9 cellular contexts compared by ENCODE assay signal in genomic region chr17:50182346-50182615, GRCh38. TPM values are rescaled to one million over a fixed set of nuclear protein-coding genes. Genes with fewer than 3 reads are reported as not detected.
A peak's percentile ranks its signal among the peaks of the same experiment; 100 is the strongest.
DNase-seq lines count a peak whose midpoint lies in the region; FAIRE-seq and TF ChIP-seq lines count a peak whose summit lies in the region.
"Not testable (repeated sequence)": the region's sequence is repeated elsewhere in the genome, so short reads cannot be mapped to it uniquely, and the experiment has no call there.
"Had no signal": no experiment of that assay in that cellular context is flagged by ENCODE, and none has a peak within 500 bp of the region (broad histone marks: within the 10 kb centered on the region; RNA-seq: fewer than 3 reads in every experiment).

No MANE protein-coding gene starts in this region.

- not testable (repeated sequence) for H3K56ac ChIP-seq in H1 (replicated peaks; ENCODE audit: insufficient read length, low read depth, low read length)

- H3K14ac ChIP-seq in H1 (ENCODE audit: insufficient read length); neuronal stem cell (ENCODE audit: low read length): not testable (repeated sequence)

- peaks cover 48% of the 10 kb centered on the region for H3F3A ChIP-seq in smooth muscle cell (ENCODE audit: low read depth)

- 0 out of 2 replicates have a peak overlapping the region, but pooled peaks have one; percentile 18 for H2BK15ac ChIP-seq in H1 (ENCODE audit: low read length)
- H2BK15ac ChIP-seq in neuronal stem cell (ENCODE audit: low read length): peak overlapping the region; percentile 50

- TF ChIP-seq RAD21 in H1 (IDR thresholded peaks at IDR 0.05 in 1 of 2, conservative IDR thresholded peaks at IDR 0.05 in 1 of 2; ENCODE audit: low read depth in 2 of 2, low read length in 2 of 2): not testable (repeated sequence)

- H3K23me2 ChIP-seq in H1 (ENCODE audit: low read depth, low read length): not testable (repeated sequence)

- H2AK5ac ChIP-seq in H1 (ENCODE audit: low read depth, low read length): not testable (repeated sequence)
- H2AK5ac ChIP-seq in neuronal stem cell (ENCODE audit: low read depth, low read length): peak overlapping the region; percentile 96

- peaks cover 81% of the 10 kb centered on the region for H3K27me3 Mint-ChIP-seq in HFFc6 (ENCODE audit: insufficient read depth)
- H3K27me3 Mint-ChIP-seq in astrocyte (ENCODE audit: low read depth, unreplicated experiment): not testable (repeated sequence)

- H2BK12ac ChIP-seq in H1 (ENCODE audit: low read depth, low read length): 0 out of 2 replicates have a peak overlapping the region, but pooled peaks have one; percentile 75
- not testable (repeated sequence) for H2BK12ac ChIP-seq in neuronal stem cell (ENCODE audit: low read length)

- not testable (repeated sequence) for H2BK120ac ChIP-seq in H1 (replicated peaks; ENCODE audit: low read depth, low read length); neuronal stem cell (ENCODE audit: low read depth, low read length)

- not testable (repeated sequence) for TF ChIP-seq EP300 in H1 (IDR thresholded peaks at IDR 0.05; ENCODE audit: borderline replicate concordance in 1 of 2, low read depth in 2 of 2, low read length in 2 of 2)

- H3K36me3 Mint-ChIP-seq in HFFc6 (ENCODE audit: low read depth) (peaks cover 58% of the 10 kb centered on the region), astrocyte (ENCODE audit: low read depth, unreplicated experiment) (peaks cover 30% of the 10 kb centered on the region)

- CTCF ChIA-PET in AG04450 (lab: Charles Lee): interaction anchor here (1.0 to 1.1 kb wide), 2 partner anchors 18 to 109 kb away, joined by 3 to 5 read pairs; no protein-coding TSS in a partner anchor
- CTCF ChIA-PET in H1 (lab: Charles Lee; ENCODE audit: partially characterized antibody): interaction anchor here (1.0 to 3.4 kb wide), 7 partner anchors 9 to 115 kb away, joined by 3 to 22 read pairs (median 5); no protein-coding TSS in a partner anchor

- TF ChIP-seq CTCF in AG04450 (IDR thresholded peaks at IDR 0.05; ENCODE audit: low read depth, low read length); HFFc6 (IDR thresholded peaks at IDR 0.05); astrocyte (IDR thresholded peaks at IDR 0.05; ENCODE audit: insufficient read depth, low read depth, low read length); H1 (IDR thresholded peaks at IDR 0.05; ENCODE audit: control extremely low read depth in 1 of 3, insufficient read depth in 1 of 3, low read depth in 1 of 3, low read length in 3 of 3); left ventricle myocardium inferior (IDR thresholded peaks at IDR 0.05; ENCODE audit: borderline replicate concordance); smooth muscle cell (IDR thresholded peaks at IDR 0.05; ENCODE audit: borderline replicate concordance, insufficient read depth, poor library complexity, severe bottlenecking); uterus (IDR thresholded peaks at IDR 0.05): not testable (repeated sequence)

- peak overlapping the region; percentile 53 for H3K9ac ChIP-seq in astrocyte (ENCODE audit: low read length)
- not testable (repeated sequence) for H3K9ac ChIP-seq in H1 (replicated peaks in 1 of 4; ENCODE audit: extremely low read depth in 1 of 4, low read depth in 3 of 4, low read length in 3 of 4); neuronal stem cell (ENCODE audit: low read depth, low read length, poor library complexity); smooth muscle cell (ENCODE audit: low read depth)

- not testable (repeated sequence) for H3K27me3 ChIP-seq in AG04450 (ENCODE audit: control insufficient read depth, insufficient read depth, low read length); astrocyte (ENCODE audit: insufficient read depth, low read length); H1 (replicated peaks in 1 of 4; ENCODE audit: control insufficient read depth in 3 of 4, extremely low read depth in 1 of 4, insufficient read depth in 3 of 4, low read length in 3 of 4); left ventricle myocardium inferior (ENCODE audit: low read depth); smooth muscle cell (ENCODE audit: low read depth); uterus
- peaks cover 0 to 11% (median 0%) of the 10 kb centered on the region in 3 experiments for H3K27me3 ChIP-seq in neuronal stem cell (ENCODE audit: control insufficient read depth in 3 of 3, insufficient read depth in 3 of 3, low read depth in 1 of 3, low read length in 3 of 3)

- not testable (repeated sequence) for H3K4ac ChIP-seq in H1 (replicated peaks; ENCODE audit: insufficient read length, low read depth, low read length); neuronal stem cell (ENCODE audit: low read length)

- not testable (repeated sequence) for DNase-seq in AG04450 (ENCODE audit: low read depth, low spot score); HFFc6; astrocyte (ENCODE audit: low read depth); H1 (ENCODE audit: low read depth in 1 of 2, low spot score in 2 of 2); neuronal stem cell (ENCODE audit: low spot score); smooth muscle cell (lab: John Stamatoyannopoulos, UW; ENCODE audit: unreplicated experiment); uterus
- DNase-seq in left ventricle myocardium inferior: peak; percentile 7

- not testable (repeated sequence) for H3K23ac ChIP-seq in H1 (ENCODE audit: insufficient read length)
- peak overlapping the region; percentile 34 for H3K23ac ChIP-seq in neuronal stem cell (ENCODE audit: low read depth, low read length, poor library complexity)

- H3K27ac Mint-ChIP-seq in HFFc6: peak overlapping the region; percentile 100
- peak overlapping the region; percentile 98 for H3K27ac Mint-ChIP-seq in astrocyte (ENCODE audit: unreplicated experiment)

- not testable (repeated sequence) for H3K18ac ChIP-seq in H1 (ENCODE audit: extremely low read depth, low read length)
- peak overlapping the region; percentile 55 for H3K18ac ChIP-seq in neuronal stem cell (ENCODE audit: low read length)

- peak overlapping the region; percentile 73 for H3K27ac ChIP-seq in AG04450 (ENCODE audit: low read depth, low read length)
- peak overlapping the region; percentile 100 for H3K27ac ChIP-seq in astrocyte (ENCODE audit: low read depth, low read length)
- not testable (repeated sequence) for H3K27ac ChIP-seq in H1 (ENCODE audit: low read depth, low read length); left ventricle myocardium inferior (replicated peaks); neuronal stem cell (replicated peaks; ENCODE audit: low read length)
- peak overlapping the region; percentile 84 for H3K27ac ChIP-seq in smooth muscle cell (ENCODE audit: low read depth)
- peak overlapping the region; percentile 82 to 96 for H3K27ac ChIP-seq in uterus

- H4K5ac ChIP-seq in H1 (ENCODE audit: insufficient read length, low read depth, low read length): not testable (repeated sequence)

- not testable (repeated sequence) for H3K4me2 ChIP-seq in astrocyte (ENCODE audit: low read length); H1 (ENCODE audit: insufficient read depth in 1 of 2, low read depth in 2 of 2, low read length in 2 of 2); neuronal stem cell (ENCODE audit: insufficient read depth, low read length, poor library complexity, severe bottlenecking); smooth muscle cell

- H3K4me1 Mint-ChIP-seq in HFFc6 (ENCODE audit: low read depth) (peaks cover 100% of the 10 kb centered on the region), astrocyte (ENCODE audit: low read depth, unreplicated experiment) (peaks cover 66% of the 10 kb centered on the region)

- H4K8ac ChIP-seq in H1 (ENCODE audit: extremely low read depth, insufficient read depth, low read length); neuronal stem cell (ENCODE audit: low read depth, low read length): not testable (repeated sequence)

- intact Hi-C loops in left ventricle myocardium inferior (cut with micrococcal nuclease); uterus (cut with DNase I; ENCODE audit: low total_unique reads): not testable (repeated sequence)

- H3K4me3 ChIP-seq in AG04450 (ENCODE audit: low read depth, low read length); astrocyte (ENCODE audit: insufficient read depth, low read depth, low read length); H1 (ENCODE audit: extremely low read depth in 1 of 4, insufficient read depth in 2 of 4, low read depth in 3 of 4, low read length in 4 of 4); left ventricle myocardium inferior; neuronal stem cell (ENCODE audit: low read length in 2 of 2); smooth muscle cell; uterus: not testable (repeated sequence)

- not testable (repeated sequence) for TF ChIP-seq POLR2A in H1 (IDR thresholded peaks at IDR 0.05; ENCODE audit: control extremely low read depth in 1 of 2, low read depth in 2 of 2, low read length in 2 of 2); uterus (IDR thresholded peaks at IDR 0.05)

- H4K20me1 ChIP-seq in astrocyte (ENCODE audit: insufficient read depth, low read length): peaks cover 59% of the 10 kb centered on the region
- not testable (repeated sequence) for H4K20me1 ChIP-seq in H1 (replicated peaks in 1 of 2; ENCODE audit: control insufficient read depth in 1 of 2, insufficient read depth in 2 of 2, low read length in 2 of 2)
- H4K20me1 ChIP-seq in smooth muscle cell (ENCODE audit: low read depth): peaks cover 70% of the 10 kb centered on the region

- not testable (repeated sequence) for FAIRE-seq in astrocyte (lab: Jason Lieb, UNC); H1 (lab: Jason Lieb, UNC)

- not testable (repeated sequence) for H3K79me2 ChIP-seq in astrocyte (ENCODE audit: insufficient read depth, low read length); H1 (ENCODE audit: control insufficient read depth in 1 of 2, insufficient read depth in 2 of 2, low read length in 2 of 2); smooth muscle cell (ENCODE audit: low read depth)

- 87% methylated on average over 3 of the region's 3 CpGs; no CpG with 5 or more reads in 1 of the 2 experiments for WGBS in H1 (ENCODE audit: extremely low coverage in 1 of 2, insufficient coverage in 1 of 2, insufficient read length in 1 of 2, insufficient replicate concordance in 2 of 2, low coverage in 1 of 2, low lambda C conversion rate in 2 of 2, missing lambda C conversion rate in 1 of 2), 2 experiments
- no CpG with 5 or more reads among the region's 3 CpGs for WGBS in neuronal stem cell (ENCODE audit: extremely low coverage in 2 of 2, insufficient read length in 2 of 2, insufficient replicate concordance in 1 of 2), 2 donors
- whole genome bisulfite sequencing in smooth muscle cell (ENCODE audit: low lambda C conversion rate): 83% methylated on average over 3 of the region's 3 CpGs

- H3K36me3 ChIP-seq in astrocyte (ENCODE audit: insufficient read depth, low read length) (peaks cover 34% of the 10 kb centered on the region), H1 (ENCODE audit: control insufficient read depth in 2 of 4, insufficient read depth in 4 of 4, low read length in 3 of 4) (peaks cover 3 to 16% (median 7%) of the 10 kb centered on the region in 4 experiments; a peak in 5 of 8 replicates), left ventricle myocardium inferior (peaks cover 18% of the 10 kb centered on the region)
- not testable (repeated sequence) for H3K36me3 ChIP-seq in neuronal stem cell (replicated peaks in 1 of 2; ENCODE audit: control insufficient read depth in 2 of 2, insufficient read depth in 2 of 2, low read length in 2 of 2); smooth muscle cell (ENCODE audit: low read depth); uterus

- not testable (repeated sequence) for H3K9me3 Mint-ChIP-seq in HFFc6; astrocyte (ENCODE audit: unreplicated experiment)

- not testable (repeated sequence) for H4K91ac ChIP-seq in H1 (replicated peaks; ENCODE audit: insufficient read length, low read length); neuronal stem cell (ENCODE audit: low read depth, low read length, poor library complexity)

- not testable (repeated sequence) for H2AFZ ChIP-seq in astrocyte (ENCODE audit: low read depth, low read length); H1 (ENCODE audit: low read length); neuronal stem cell (ENCODE audit: low read length); smooth muscle cell (ENCODE audit: low read depth)

- POLR2A ChIA-PET in AG04450 (lab: Yijun Ruan, JAX): interaction anchor here (0.6 to 3.6 kb wide), 15 partner anchors 8 to 106 kb away, joined by 3 to 52 read pairs (median 5); partner anchors contain the start of genes COL1A1, SGCA and TMEM92
- POLR2A ChIA-PET in H1 (lab: Charles Lee; ENCODE audit: partially characterized antibody): interaction anchor here (1.3 to 1.6 kb wide), 5 partner anchors 9 to 83 kb away, joined by 3 to 6 read pairs (median 3); no protein-coding TSS in a partner anchor

- not testable (repeated sequence) for H3K79me1 ChIP-seq in H1 (ENCODE audit: low read depth, low read length); neuronal stem cell (ENCODE audit: low read depth, low read length)

- peaks cover 37% of the 10 kb centered on the region for H3K4me1 ChIP-seq in astrocyte (ENCODE audit: insufficient read depth, low read length)
- H3K4me1 ChIP-seq in H1 (replicated peaks in 1 of 4; ENCODE audit: control insufficient read depth in 3 of 4, insufficient read depth in 4 of 4, low read length in 3 of 4): peaks cover 4 to 27% (median 16%) of the 10 kb centered on the region in 4 experiments
- H3K4me1 ChIP-seq in left ventricle myocardium inferior: peaks cover 16% of the 10 kb centered on the region
- peaks cover 34 to 40% of the 10 kb centered on the region in 2 donors for H3K4me1 ChIP-seq in neuronal stem cell (ENCODE audit: control insufficient read depth in 2 of 2, insufficient read depth in 1 of 2, low read depth in 1 of 2, low read length in 2 of 2)
- H3K4me1 ChIP-seq in smooth muscle cell (ENCODE audit: low read depth): peaks cover 18% of the 10 kb centered on the region
- not testable (repeated sequence) for H3K4me1 ChIP-seq in uterus

- peak overlapping the region; percentile 54; the same call in 1 of the 2 replicates for H3K4me3 Mint-ChIP-seq in HFFc6
- H3K4me3 Mint-ChIP-seq in astrocyte (ENCODE audit: unreplicated experiment): peak overlapping the region; percentile 73

- not testable (repeated sequence) for H3K9me3 ChIP-seq in AG04450 (ENCODE audit: control insufficient read depth, insufficient read depth, low read length); astrocyte (ENCODE audit: insufficient read depth, low read depth, low read length); H1 (ENCODE audit: insufficient read depth in 2 of 2, low read depth in 1 of 2, low read length in 1 of 2); left ventricle myocardium inferior (replicated peaks); neuronal stem cell (replicated peaks in 1 of 2; ENCODE audit: control insufficient read depth in 2 of 2, insufficient read depth in 1 of 2, low read depth in 1 of 2, low read length in 2 of 2); smooth muscle cell (replicated peaks; ENCODE audit: low read depth); uterus

- peak overlapping the region; percentile 78; the same call in 1 of the 2 replicates for H2BK5ac ChIP-seq in H1 (ENCODE audit: low read depth, low read length)
- H2BK5ac ChIP-seq in neuronal stem cell (ENCODE audit: low read length): not testable (repeated sequence)

- H2BK20ac ChIP-seq in H1 (ENCODE audit: low read length): not testable (repeated sequence)

RNA-seq across cellular contexts. Expression of gene SGCA, which starts 16.5 kb away (rescaled TPM):
- polyA plus RNA-seq in AG04450 (2011; rRNA removed): 0.16 and 0.21 TPM in 2 replicates
- not detected in 2 replicates for polyA minus RNA-seq in AG04450 (2011; rRNA and poly(A)+ RNA removed)
- under 1 TPM; 0.28 to 0.91 (median 0.76) TPM for total RNA-seq in HFFc6 (2021; fragmentation: NEBNext Ultra II Directional; extraction: Animal tissue kit (Norgen Biotek cat#: 25700))
- total RNA-seq in astrocyte: 0.32 TPM in 1 of 2 replicates, not detected in the other
- total RNA-seq in H1 (2021; fragmentation: NEBNext Ultra II Directional; extraction: Animal tissue kit (Norgen Biotek cat#: 25700)): not detected in 2 replicates
- polyA plus RNA-seq in H1 (2011; rRNA removed): 0.12 and 0.36 TPM in 2 replicates
- 0.18 TPM for polyA plus RNA-seq in H1 (2011; cell fraction: cytosol; rRNA removed)
- 0.27 TPM for polyA plus RNA-seq in H1 (2011; cell fraction: nucleus; rRNA removed)
- polyA plus RNA-seq in H1 (2012, experiment 1 of 2): 0.31 to 0.65 TPM in 2 of 4 replicates, not detected in the others
- polyA plus RNA-seq in H1 (2012, experiment 2 of 2): 0.43 TPM
- polyA plus RNA-seq in H1 (2013, experiment 1 of 2): 0.36 TPM
- 0.33 TPM for polyA plus RNA-seq in H1 (2013, experiment 2 of 2)
- polyA minus RNA-seq in H1 (2011; rRNA and poly(A)+ RNA removed): not detected in 2 replicates
- not detected for polyA minus RNA-seq in H1 (2011; cell fraction: cytosol; rRNA and poly(A)+ RNA removed)
- polyA minus RNA-seq in H1 (2011; cell fraction: nucleus; rRNA and poly(A)+ RNA removed): not detected
- total RNA-seq in left ventricle myocardium inferior: 137 TPM
- polyA plus RNA-seq in neuronal stem cell (2013, experiment 1 of 2): 0.57 TPM
- polyA plus RNA-seq in neuronal stem cell (2013, experiment 2 of 2): 0.35 TPM
- 0.99 TPM in 1 of 2 replicates, not detected in the other for total RNA-seq in smooth muscle cell
- 1.4 and 2.1 TPM in 2 replicates for polyA plus RNA-seq in smooth muscle cell
- 100 to 1,000 TPM in 1 of 4 donors, 10 to 100 TPM in 1, under 1 TPM in 1, not detected in 1; 0.90 to 119 (median 19.6) TPM for total RNA-seq in uterus
- total RNA-seq: MCF 10A had no signal

RNA-seq across cellular contexts. Expression of gene COL1A1, which starts 19.1 kb away (rescaled TPM):
- 1,356 and 3,120 TPM in 2 replicates for polyA plus RNA-seq in AG04450 (2011; rRNA removed)
- polyA minus RNA-seq in AG04450 (2011; rRNA and poly(A)+ RNA removed): 2,155 and 4,267 TPM in 2 replicates
- 1,000 to 10,000 TPM; 4,948 to 7,804 (median 5,240) TPM for total RNA-seq in HFFc6 (2021; fragmentation: NEBNext Ultra II Directional; extraction: Animal tissue kit (Norgen Biotek cat#: 25700))
- 12,796 and 18,656 TPM in 2 replicates for total RNA-seq in astrocyte
- total RNA-seq in H1 (2021; fragmentation: NEBNext Ultra II Directional; extraction: Animal tissue kit (Norgen Biotek cat#: 25700)): 80.4 and 88.1 TPM in 2 replicates
- 14.1 and 27.3 TPM in 2 replicates for polyA plus RNA-seq in H1 (2011; rRNA removed)
- polyA plus RNA-seq in H1 (2011; cell fraction: cytosol; rRNA removed): 9.3 TPM
- 112 TPM for polyA plus RNA-seq in H1 (2011; cell fraction: nucleus; rRNA removed)
- polyA plus RNA-seq in H1 (2012, experiment 1 of 2): 59.0 to 109 TPM (median 93.2 TPM) in 4 replicates
- polyA plus RNA-seq in H1 (2012, experiment 2 of 2): 56.3 TPM
- polyA plus RNA-seq in H1 (2013, experiment 1 of 2): 109 TPM
- polyA plus RNA-seq in H1 (2013, experiment 2 of 2): 85.3 TPM
- polyA minus RNA-seq in H1 (2011; rRNA and poly(A)+ RNA removed): 50.2 and 51.4 TPM in 2 replicates
- polyA minus RNA-seq in H1 (2011; cell fraction: cytosol; rRNA and poly(A)+ RNA removed): 33.6 TPM
- 122 TPM for polyA minus RNA-seq in H1 (2011; cell fraction: nucleus; rRNA and poly(A)+ RNA removed)
- 45.8 TPM for total RNA-seq in left ventricle myocardium inferior
- polyA plus RNA-seq in neuronal stem cell (2013, experiment 1 of 2): 17.9 TPM
- polyA plus RNA-seq in neuronal stem cell (2013, experiment 2 of 2): 18.4 TPM
- total RNA-seq in smooth muscle cell: 3,848 and 4,141 TPM in 2 replicates
- 18,306 and 25,649 TPM in 2 replicates for polyA plus RNA-seq in smooth muscle cell
- total RNA-seq in uterus: 1,000 to 10,000 TPM in 1 of 4 donors, 100 to 1,000 TPM in 2, 10 to 100 TPM in 1; 59.4 to 4,880 (median 491) TPM

RNA-seq across cellular contexts. Expression of gene PPP1R9B, which starts 31.8 kb away (rescaled TPM):
- polyA plus RNA-seq in AG04450 (2011; rRNA removed): 17.6 and 18.2 TPM in 2 replicates
- 35.7 and 42.5 TPM in 2 replicates for polyA minus RNA-seq in AG04450 (2011; rRNA and poly(A)+ RNA removed)
- 10 to 100 TPM; 66.4 to 78.5 (median 68.7) TPM for total RNA-seq in HFFc6 (2021; fragmentation: NEBNext Ultra II Directional; extraction: Animal tissue kit (Norgen Biotek cat#: 25700))
- total RNA-seq in astrocyte: 73.6 and 75.9 TPM in 2 replicates
- total RNA-seq in H1 (2021; fragmentation: NEBNext Ultra II Directional; extraction: Animal tissue kit (Norgen Biotek cat#: 25700)): 13.1 and 14.1 TPM in 2 replicates
- 5.2 and 6.1 TPM in 2 replicates for polyA plus RNA-seq in H1 (2011; rRNA removed)
- 6.2 TPM for polyA plus RNA-seq in H1 (2011; cell fraction: cytosol; rRNA removed)
- polyA plus RNA-seq in H1 (2011; cell fraction: nucleus; rRNA removed): 11.6 TPM
- polyA plus RNA-seq in H1 (2012, experiment 1 of 2): 13.3 to 16.7 TPM (median 15.0 TPM) in 4 replicates
- 9.9 TPM for polyA plus RNA-seq in H1 (2012, experiment 2 of 2)
- 6.4 TPM for polyA plus RNA-seq in H1 (2013, experiment 1 of 2)
- 6.6 TPM for polyA plus RNA-seq in H1 (2013, experiment 2 of 2)
- polyA minus RNA-seq in H1 (2011; rRNA and poly(A)+ RNA removed): 3.9 and 6.5 TPM in 2 replicates
- 7.4 TPM for polyA minus RNA-seq in H1 (2011; cell fraction: cytosol; rRNA and poly(A)+ RNA removed)
- polyA minus RNA-seq in H1 (2011; cell fraction: nucleus; rRNA and poly(A)+ RNA removed): 6.0 TPM
- total RNA-seq in left ventricle myocardium inferior: 33.0 TPM
- polyA plus RNA-seq in neuronal stem cell (2013, experiment 1 of 2): 19.8 TPM
- 19.4 TPM for polyA plus RNA-seq in neuronal stem cell (2013, experiment 2 of 2)
- 20.8 and 21.8 TPM in 2 replicates for total RNA-seq in smooth muscle cell
- polyA plus RNA-seq in smooth muscle cell: 6.7 and 10.2 TPM in 2 replicates
- 10 to 100 TPM in 3 of 4 donors, 1 to 10 TPM in 1; 9.2 to 65.3 (median 20.6) TPM for total RNA-seq in uterus

RNA-seq across cellular contexts. Expression of gene SAMD14, which starts 52.3 kb away (rescaled TPM):
- polyA plus RNA-seq in AG04450 (2011; rRNA removed): 3.5 and 5.3 TPM in 2 replicates
- 3.8 and 6.4 TPM in 2 replicates for polyA minus RNA-seq in AG04450 (2011; rRNA and poly(A)+ RNA removed)
- total RNA-seq in HFFc6 (2021; fragmentation: NEBNext Ultra II Directional; extraction: Animal tissue kit (Norgen Biotek cat#: 25700)): 10 to 100 TPM in 4 of 6 experiments, 1 to 10 TPM in 2; 4.3 to 14.1 (median 11.4) TPM
- 9.7 and 10.8 TPM in 2 replicates for total RNA-seq in astrocyte
- 5.8 and 5.9 TPM in 2 replicates for total RNA-seq in H1 (2021; fragmentation: NEBNext Ultra II Directional; extraction: Animal tissue kit (Norgen Biotek cat#: 25700))
- 5.2 and 5.7 TPM in 2 replicates for polyA plus RNA-seq in H1 (2011; rRNA removed)
- 3.9 TPM for polyA plus RNA-seq in H1 (2011; cell fraction: cytosol; rRNA removed)
- 12.4 TPM for polyA plus RNA-seq in H1 (2011; cell fraction: nucleus; rRNA removed)
- polyA plus RNA-seq in H1 (2012, experiment 1 of 2): 6.3 to 11.5 TPM (median 8.1 TPM) in 4 replicates
- 3.9 TPM for polyA plus RNA-seq in H1 (2012, experiment 2 of 2)
- 3.4 TPM for polyA plus RNA-seq in H1 (2013, experiment 1 of 2)
- 3.4 TPM for polyA plus RNA-seq in H1 (2013, experiment 2 of 2)
- polyA minus RNA-seq in H1 (2011; rRNA and poly(A)+ RNA removed): 2.6 and 3.1 TPM in 2 replicates
- 2.9 TPM for polyA minus RNA-seq in H1 (2011; cell fraction: cytosol; rRNA and poly(A)+ RNA removed)
- polyA minus RNA-seq in H1 (2011; cell fraction: nucleus; rRNA and poly(A)+ RNA removed): 4.2 TPM
- 1.6 TPM for total RNA-seq in left ventricle myocardium inferior
- 31.6 TPM for polyA plus RNA-seq in neuronal stem cell (2013, experiment 1 of 2)
- 33.4 TPM for polyA plus RNA-seq in neuronal stem cell (2013, experiment 2 of 2)
- total RNA-seq in smooth muscle cell: 6.3 and 39.1 TPM in 2 replicates
- polyA plus RNA-seq in smooth muscle cell: 13.7 and 21.1 TPM in 2 replicates
- total RNA-seq in uterus: 10 to 100 TPM in 1 of 4 donors, 1 to 10 TPM in 2, not detected in 1; 2.3 to 11.3 (median 6.2) TPM
